12 cellular contexts compared by ENCODE assay signal in the genomic region with DNA sequence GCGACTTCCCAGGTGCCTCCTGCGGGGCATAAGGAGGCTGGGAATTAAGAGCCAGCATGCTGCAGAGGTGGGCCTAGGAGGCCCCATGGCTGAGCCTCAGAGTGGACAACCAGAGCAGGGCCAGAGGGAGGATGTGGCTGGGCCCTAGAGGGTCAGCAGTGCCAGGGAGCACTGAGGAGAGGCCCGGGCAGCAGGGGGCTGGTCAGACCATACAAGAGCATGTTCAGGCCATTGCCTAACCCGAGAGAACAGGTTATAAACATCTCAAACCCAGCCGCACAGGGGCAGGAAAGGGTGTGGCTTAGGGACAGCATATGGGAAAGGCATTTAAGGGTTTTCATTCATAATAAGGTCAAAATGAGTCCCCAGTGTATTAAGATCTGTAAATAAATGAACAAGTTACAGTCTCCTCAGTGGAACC. TPM values are rescaled to one million over a fixed set of nuclear protein-coding genes. Genes with fewer than 3 reads are reported as not detected.
DNase-seq lines count a peak whose midpoint lies in the region; FAIRE-seq and TF ChIP-seq lines count a peak whose summit lies in the region.
"Had no signal": no experiment of that assay in that cellular context is flagged by ENCODE, and none has a peak within 500 bp of the region (broad histone marks: within the 10 kb centered on the region; RNA-seq: fewer than 3 reads in every experiment).

No MANE protein-coding gene starts in this region.

- CTCF ChIA-PET in MCF 10A (lab: Yijun Ruan, JAX): interaction anchor here (0.6 to 11.2 kb wide), 13 partner anchors 8 to 637 kb away, joined by 3 to 215 read pairs (median 78); partner anchors contain the start of genes ACBD6, IER5, MR1 and STX6
- CTCF ChIA-PET in endothelial cell of umbilical vein (lab: Charles Lee): interaction anchor here (1.2 to 9.6 kb wide), 7 partner anchors 26 to 258 kb away, joined by 4 to 319 read pairs (median 42); partner anchors contain the start of genes IER5, MR1 and STX6

- no peaks in the 10 kb centered on the region for H3K9me3 Mint-ChIP-seq in MCF 10A (ENCODE audit: unreplicated experiment)

- H3K4me3 ChIP-seq in breast epithelium (no peak overlapping the region), MG63 (no peak overlapping the region), endothelial cell of umbilical vein (replicated peaks in 1 of 3; ENCODE audit: insufficient read depth in 1 of 3, low read depth in 1 of 3, low read length in 3 of 3) (no peak overlapping the region), smooth muscle cell (no peak overlapping the region)

- peaks cover 75% of the 10 kb centered on the region for H3K4me1 Mint-ChIP-seq in MCF 10A (ENCODE audit: insufficient read depth, unreplicated experiment)

- POLR2A ChIA-PET in MCF 10A (lab: Yijun Ruan, JAX) (interaction anchor here (0.9 to 24.8 kb wide), 10 partner anchors 9 to 637 kb away, joined by 3 to 1402 read pairs (median 3); partner anchors contain the start of genes IER5, MR1 and STX6), endothelial cell of umbilical vein (lab: Charles Lee) (interaction anchor here (1.1 to 5.9 kb wide), 3 partner anchors 47 to 56 kb away, joined by 3 to 53 read pairs (median 4); partner anchors contain the start of gene IER5)

- dilution Hi-C loops in endothelial cell of umbilical vein (cut with MboI; ENCODE audit: extremely low pct_ligation_motif_present, low sequenced_read_pairs): no loop called here

- H3K27ac ChIP-seq in breast epithelium: no peak overlapping the region
- H3K27ac ChIP-seq in endothelial cell of umbilical vein (ENCODE audit: insufficient read depth, low read depth, low read length): no peak overlapping the region
- H3K27ac ChIP-seq in smooth muscle cell (ENCODE audit: low read depth): peak overlapping the region; percentile 30
- H3K27ac ChIP-seq in caudate nucleus (ENCODE audit: low read depth, low read length): no peak overlapping the region
- H3K27ac ChIP-seq: C4-2B had no signal

- H3K4me1 ChIP-seq in breast epithelium (peaks cover 4 to 14% of the 10 kb centered on the region in 2 donors), endothelial cell of umbilical vein (ENCODE audit: control insufficient read depth, extremely low read depth, insufficient read depth, low read length) (peaks cover 41% of the 10 kb centered on the region), smooth muscle cell (ENCODE audit: low read depth) (peaks cover 20% of the 10 kb centered on the region)

- peak overlapping the region; percentile 88 for H3K27ac Mint-ChIP-seq in MCF 10A (ENCODE audit: low read depth, unreplicated experiment)

- no peak for FAIRE-seq in endothelial cell of umbilical vein (lab: Jason Lieb, UNC)

- no peaks in the 10 kb centered on the region for H3F3A ChIP-seq in smooth muscle cell (ENCODE audit: low read depth)

- H3K27me3 Mint-ChIP-seq in MCF 10A (ENCODE audit: insufficient read depth, unreplicated experiment): no peaks in the 10 kb centered on the region

- H3K27me3 ChIP-seq in breast epithelium (no peaks in the 10 kb centered on the region), MG63 (no peaks in the 10 kb centered on the region), endothelial cell of umbilical vein (ENCODE audit: control insufficient read depth in 2 of 2, insufficient read depth in 2 of 2, low read length in 2 of 2) (peaks cover 0 to 9% of the 10 kb centered on the region in 2 experiments), smooth muscle cell (ENCODE audit: low read depth) (no peaks in the 10 kb centered on the region)

- no peak overlapping the region for H3K4me3 Mint-ChIP-seq in MCF 10A (ENCODE audit: unreplicated experiment)

- intact Hi-C loops in MCF 10A (cut with micrococcal nuclease): no loop called here
- intact Hi-C loops in breast epithelium (cut with DNase I; ENCODE audit: low total_unique reads): no loop called here
- intact Hi-C loops in endothelial cell of umbilical vein (cut with micrococcal nuclease): loop anchor here (5.0 kb wide), 2 partner anchors 187 to 507 kb away; partner anchors contain the start of gene XPR1

- BruUV-seq in MCF 10A (replicated peaks; lab: Mats Ljungman, UMichigan): no TSS peak
- no TSS peak for BruUV-seq in endothelial cell of umbilical vein (replicated peaks; lab: Mats Ljungman, UMichigan)

- TF ChIP-seq CTCF in MCF 10A (IDR thresholded peaks at IDR 0.05; ENCODE audit: unreplicated experiment) (no peak), breast epithelium (IDR thresholded peaks at IDR 0.05) (no peak), endothelial cell of umbilical vein (IDR thresholded peaks at IDR 0.05; ENCODE audit: extremely low read depth in 1 of 2, insufficient read depth in 1 of 2, low read depth in 1 of 2, low read length in 2 of 2) (no peak), smooth muscle cell (IDR thresholded peaks at IDR 0.05; ENCODE audit: borderline replicate concordance, insufficient read depth, poor library complexity, severe bottlenecking) (no peak)

- no peaks in the 10 kb centered on the region for H3K9me1 ChIP-seq in endothelial cell of umbilical vein (replicated peaks; ENCODE audit: control insufficient read depth, extremely low read depth, insufficient read depth, low read length)

- H3K9me3 ChIP-seq in breast epithelium: no peaks in the 10 kb centered on the region
- H3K9me3 ChIP-seq in MG63: no peaks in the 10 kb centered on the region
- H3K9me3 ChIP-seq in endothelial cell of umbilical vein (replicated peaks; ENCODE audit: control insufficient read depth, insufficient read depth, low read length): no peaks in the 10 kb centered on the region
- no peaks in the 10 kb centered on the region for H3K9me3 ChIP-seq in smooth muscle cell (replicated peaks; ENCODE audit: low read depth)

- no peaks in the 10 kb centered on the region for H3K36me3 Mint-ChIP-seq in MCF 10A (ENCODE audit: insufficient read depth, unreplicated experiment)

- H4K20me1 ChIP-seq in endothelial cell of umbilical vein (replicated peaks; ENCODE audit: control insufficient read depth, extremely low read depth, insufficient read depth, low read length) (no peaks in the 10 kb centered on the region), smooth muscle cell (ENCODE audit: low read depth) (no peaks in the 10 kb centered on the region)

- H3K4me2 ChIP-seq in endothelial cell of umbilical vein (ENCODE audit: insufficient read depth, low read length) (no peak overlapping the region), smooth muscle cell (no peak overlapping the region)

- H3K9ac ChIP-seq in endothelial cell of umbilical vein (replicated peaks; ENCODE audit: extremely low read depth, insufficient read depth, low read length): no peak overlapping the region
- H3K9ac ChIP-seq in smooth muscle cell (ENCODE audit: low read depth): no peak overlapping the region

- WGBS in smooth muscle cell (ENCODE audit: low lambda C conversion rate): 65% methylated on average over 5 of the region's 5 CpGs

- H3K79me2 ChIP-seq in endothelial cell of umbilical vein (ENCODE audit: control insufficient read depth, insufficient read depth, low read length) (no peaks in the 10 kb centered on the region), smooth muscle cell (ENCODE audit: low read depth) (no peaks in the 10 kb centered on the region)

- DNase-seq in MCF 10A (ENCODE audit: unreplicated experiment) (peak; percentile 87), breast epithelium (ENCODE audit: low spot score in 2 of 2) (no peak), MG63 (peak; percentile 45), endothelial cell of umbilical vein (ENCODE audit: low read depth, low spot score) (peak; percentile 22), smooth muscle cell (lab: John Stamatoyannopoulos, UW; ENCODE audit: unreplicated experiment) (no peak), NCI-H1092 treated with DMSO at 0.1 percent for 48 hours (lab: John Stamatoyannopoulos, UW) (no peak), caudate nucleus (lab: John Stamatoyannopoulos, UW) (no peak), GM19240 (ENCODE audit: insufficient read length, low spot score) (no peak)
- DNase-seq: activated CD8-positive, alpha-beta memory T cell treated with anti-CD3 and anti-CD28 coated beads for 24 hours; NCI-H1105; NCI-H774 had no signal

- H2AFZ ChIP-seq in endothelial cell of umbilical vein (ENCODE audit: low read depth, low read length) (peak overlapping the region; percentile 23), smooth muscle cell (ENCODE audit: low read depth) (no peak overlapping the region)

- TF ChIP-seq POLR2A in breast epithelium (IDR thresholded peaks at IDR 0.05) (no peak), endothelial cell of umbilical vein (IDR thresholded peaks at IDR 0.05; ENCODE audit: low read depth, low read length) (no peak)

- H3K36me3 ChIP-seq in breast epithelium (no peaks in the 10 kb centered on the region), MG63 (no peaks in the 10 kb centered on the region), endothelial cell of umbilical vein (ENCODE audit: control insufficient read depth in 2 of 2, extremely low read depth in 1 of 2, insufficient read depth in 2 of 2, low read length in 2 of 2) (no peaks in the 10 kb centered on the region), smooth muscle cell (ENCODE audit: low read depth) (no peaks in the 10 kb centered on the region)

TF ChIP-seq in endothelial cell of umbilical vein, 7 proteins besides CTCF, POLR2A, EP300 and RAD21 (continues in another document):
- TF ChIP-seq, protein P1, sequence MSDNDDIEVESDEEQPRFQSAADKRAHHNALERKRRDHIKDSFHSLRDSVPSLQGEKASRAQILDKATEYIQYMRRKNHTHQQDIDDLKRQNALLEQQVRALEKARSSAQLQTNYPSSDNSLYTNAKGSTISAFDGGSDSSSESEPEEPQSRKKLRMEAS (IDR thresholded peaks at IDR 0.05; ENCODE audit: insufficient read depth, insufficient read length): no peak
- TF ChIP-seq EZH2 (IDR thresholded peaks at IDR 0.05; ENCODE audit: borderline replicate concordance, low read depth, low read length, severe bottlenecking) (no peak), FOS (IDR thresholded peaks at IDR 0.05; ENCODE audit: borderline replicate concordance, insufficient read depth, low read length) (no peak), POLR2AphosphoS5 (IDR thresholded peaks at IDR 0.05; ENCODE audit: insufficient read depth, low read depth, low read length) (no peak), JUN (IDR thresholded peaks at IDR 0.05; ENCODE audit: borderline replicate concordance, insufficient read depth, insufficient read length, low read depth) (no peak)

RNA-seq across cellular contexts. Expression of gene IER5, which starts 51.1 kb away (rescaled TPM):
- total RNA-seq in MCF 10A (2022) (47.5 and 49.5 TPM in 2 replicates), breast epithelium (10 to 100 TPM in 2 of 3 donors, 1 to 10 TPM in 1; 6.9 to 19.7 (median 18.1) TPM), endothelial cell of umbilical vein (14.4 and 14.9 TPM in 2 replicates), smooth muscle cell (32.6 and 35.1 TPM in 2 replicates)
- total RNA-seq in MG63 (2014; rRNA removed; shearing (Covaris generic); ENCODE audit: low replicate concordance): 10.5 and 17.8 TPM in 2 replicates
- polyA plus RNA-seq in endothelial cell of umbilical vein (5.0 and 6.6 TPM in 2 replicates), smooth muscle cell (39.9 and 56.2 TPM in 2 replicates)
- 4.1 and 4.9 TPM in 2 replicates for polyA plus RNA-seq in endothelial cell of umbilical vein (2011; cell fraction: cytosol; rRNA removed)
- polyA plus RNA-seq in endothelial cell of umbilical vein (2011; cell fraction: nucleus; rRNA removed): 4.7 and 5.1 TPM in 2 replicates
- 9.1 and 9.2 TPM in 2 replicates for polyA plus RNA-seq in endothelial cell of umbilical vein (2012)
- polyA minus RNA-seq in endothelial cell of umbilical vein: 5.8 and 6.9 TPM in 2 replicates
- 9.5 TPM for polyA minus RNA-seq in endothelial cell of umbilical vein (2011; cell fraction: cytosol; rRNA and poly(A)+ RNA removed)
- 4.0 and 6.2 TPM in 2 replicates for polyA minus RNA-seq in endothelial cell of umbilical vein (2011; cell fraction: nucleus; rRNA and poly(A)+ RNA removed)

Comparison
In these comparisons a context has a peak if more than half of its experiments do, and no peak if none do; other contexts are left out.
1. DNase-seq: peak in MCF 10A (single experiment), MG63 (single experiment) and endothelial cell of umbilical vein (single experiment); none in breast epithelium (0 of 2), smooth muscle cell (single experiment), NCI-H1092 treated with DMSO at 0.1 percent for 48 hours (single experiment), caudate nucleus (0 of 61) and GM19240 (single experiment).